Comparison of ENCODE assay signal across 8 cellular contexts in the genomic region with DNA sequence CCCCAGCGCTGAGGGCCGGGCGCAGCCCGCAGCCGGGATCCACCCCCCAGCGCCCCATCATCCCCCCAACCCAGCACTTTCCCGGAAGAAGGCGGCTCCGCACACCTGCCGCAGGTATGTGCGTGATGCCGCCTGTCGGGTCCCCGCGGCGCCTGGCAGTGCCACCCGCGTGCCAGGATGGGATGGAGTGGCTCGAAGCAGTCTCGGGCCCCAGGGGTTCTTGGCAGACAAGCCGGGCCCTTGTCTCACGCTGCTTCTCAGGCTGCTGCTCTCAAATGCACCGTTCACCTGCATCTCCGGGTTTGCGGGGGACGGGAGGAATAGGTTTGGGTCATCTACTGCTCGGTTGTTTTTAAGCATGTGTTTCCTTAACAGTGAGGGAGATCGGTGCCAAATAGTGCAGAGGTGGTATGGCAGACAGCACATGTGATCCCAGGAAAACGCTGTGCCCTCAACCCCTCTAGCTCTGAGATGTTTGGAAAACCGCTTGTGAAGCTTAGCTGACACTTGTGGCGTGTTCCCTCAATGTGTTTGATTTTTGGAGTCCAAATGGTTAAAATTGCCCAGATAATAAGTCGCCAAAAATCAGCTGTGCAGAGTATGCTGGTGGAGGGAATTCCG. TPM values are rescaled to one million over a fixed set of nuclear protein-coding genes. Genes with fewer than 3 reads are reported as not detected.
DNase-seq lines count a peak whose midpoint lies in the region; ATAC-seq, FAIRE-seq and TF ChIP-seq lines count a peak whose summit lies in the region.

No MANE protein-coding gene starts in this region.

- dilution Hi-C loops in keratinocyte (cut with MboI; ENCODE audit: extremely low pct_ligation_motif_present, low sequenced_read_pairs), result no loop called here

- H3K9me3 ChIP-seq in Caco-2 (no peaks in the 10 kb centered on the region), SJCRH30 (replicated peaks) (no peaks in the 10 kb centered on the region), keratinocyte (ENCODE audit: control insufficient read depth, low read depth, low read length) (no peaks in the 10 kb centered on the region)

- peak overlapping the region; percentile 99 for H3K4me3 ChIP-seq in Caco-2 (ENCODE audit: low read depth, low read length)
- peak overlapping the region; percentile 97 for H3K4me3 ChIP-seq in SJCRH30
- H3K4me3 ChIP-seq in keratinocyte (ENCODE audit: control insufficient read depth in 2 of 3, extremely low read depth in 1 of 3, insufficient read depth in 2 of 3, low read depth in 1 of 3, low read length in 3 of 3), result peak overlapping the region; percentile 60 to 84 (median 78)

- TF ChIP-seq CTCF in Caco-2 (IDR thresholded peaks at IDR 0.05; ENCODE audit: insufficient read depth in 1 of 2, low read depth in 1 of 2, low read length in 1 of 2, severe bottlenecking in 1 of 2, unreplicated experiment in 1 of 2) (no peak), keratinocyte (optimal IDR thresholded peaks at IDR 0.05 in 1 of 3, IDR thresholded peaks at IDR 0.05 in 1 of 3, conservative IDR thresholded peaks at IDR 0.05 in 1 of 3; ENCODE audit: extremely low read depth in 1 of 3, insufficient read depth in 2 of 3, low read length in 3 of 3) (no peak)

- H3K36me3 Mint-ChIP-seq in Caco-2 (ENCODE audit: insufficient read depth, unreplicated experiment), result peaks cover 50% of the 10 kb centered on the region

- FAIRE-seq in keratinocyte (lab: Jason Lieb, UNC), result no peak

- in situ Hi-C loops in T47D (cut with HindIII; ENCODE audit: low pct_unique_long_range_greater_than_20kb, low sequenced_read_pairs), result no loop called here

- intact Hi-C loops in Caco-2 (cut with micrococcal nuclease; ENCODE audit: unreplicated experiment), result loop anchor here (1.0 kb wide), 4 partner anchors 39 to 438 kb away; no protein-coding TSS in a partner anchor

- CTCF ChIA-PET in Caco-2 (lab: Charles Lee), result interaction anchor here (0.7 to 3.4 kb wide), 4 partner anchors 36 to 438 kb away, joined by 3 to 38 read pairs (median 6); no protein-coding TSS in a partner anchor

- peak overlapping the region; percentile 80 for H3K27ac Mint-ChIP-seq in Caco-2 (ENCODE audit: unreplicated experiment)

- peak overlapping the region; percentile 92 for H3K4me3 Mint-ChIP-seq in Caco-2 (ENCODE audit: unreplicated experiment)

- H4K20me1 ChIP-seq in keratinocyte (ENCODE audit: control insufficient read depth, extremely low read depth, insufficient read depth, low read length), result no peaks in the 10 kb centered on the region

- POLR2A ChIA-PET in Caco-2 (lab: Charles Lee), result interaction anchor here (1.1 to 1.3 kb wide), 3 partner anchors 9 to 93 kb away, joined by 4 to 10 read pairs (median 7); no protein-coding TSS in a partner anchor

- DNase-seq in Caco-2 (no peak), SJCRH30 (peak in 1 of 2 experiments; percentile 32), T47D (ENCODE audit: low read depth in 1 of 2, low spot score in 1 of 2) (peak; percentile 7 to 35), keratinocyte (ENCODE audit: low read depth, low spot score) (no peak), NCI-H1048 (lab: John Stamatoyannopoulos, UW) (no peak)
- peak; percentile 41 to 43 for DNase-seq in stimulated activated CD4-positive, alpha-beta T cell treated with anti-CD3 and anti-CD28 coated beads, Interleukin-2, amount 100 ng/mL, for 24 hours

- no peaks in the 10 kb centered on the region for H3K79me2 ChIP-seq in keratinocyte (ENCODE audit: control insufficient read depth, insufficient read depth, low read length)

- no peaks in the 10 kb centered on the region for H3K9me1 ChIP-seq in keratinocyte (ENCODE audit: control insufficient read depth, extremely low read depth, insufficient read depth, low read length)

- H3K36me3 ChIP-seq in Caco-2 (ENCODE audit: control insufficient read depth, insufficient read depth, low read length), result no peaks in the 10 kb centered on the region
- H3K36me3 ChIP-seq in SJCRH30, result peaks cover 32% of the 10 kb centered on the region
- no peaks in the 10 kb centered on the region for H3K36me3 ChIP-seq in keratinocyte (ENCODE audit: control insufficient read depth in 2 of 2, extremely low read depth in 1 of 2, insufficient read depth in 2 of 2, low read length in 2 of 2)

- no peaks in the 10 kb centered on the region for H3K9me3 Mint-ChIP-seq in Caco-2 (ENCODE audit: unreplicated experiment)

- H3K27ac ChIP-seq in SJCRH30 (peak overlapping the region; percentile 89), keratinocyte (ENCODE audit: control insufficient read depth, insufficient read depth, low read length) (no peak overlapping the region)

- ATAC-seq in HG02884 (IDR thresholded peaks at IDR 0.05; ENCODE audit: unreplicated experiment) (peak; percentile 0), GM19463 (IDR thresholded peaks at IDR 0.05; ENCODE audit: unreplicated experiment) (no peak)

- no peaks in the 10 kb centered on the region for H3K27me3 Mint-ChIP-seq in Caco-2 (ENCODE audit: insufficient read depth, unreplicated experiment)

- H3K27me3 ChIP-seq in Caco-2 (replicated peaks; ENCODE audit: control insufficient read depth, insufficient read depth, low read length) (no peaks in the 10 kb centered on the region), SJCRH30 (no peaks in the 10 kb centered on the region), keratinocyte (ENCODE audit: control insufficient read depth, extremely low read depth, insufficient read depth, low read length) (peaks cover 8% of the 10 kb centered on the region)

- peak overlapping the region; percentile 92 for H3K4me2 ChIP-seq in keratinocyte (ENCODE audit: control insufficient read depth, extremely low read depth, insufficient read depth, low read depth, low read length)

- H3K4me1 ChIP-seq in Caco-2 (peaks cover 26% of the 10 kb centered on the region), SJCRH30 (peaks cover 3% of the 10 kb centered on the region; the same call in 1 of the 2 replicates), keratinocyte (ENCODE audit: control insufficient read depth, extremely low read depth, insufficient read depth, low read length) (peaks cover 21% of the 10 kb centered on the region)

- BruUV-seq in Caco-2 (replicated peaks; lab: Mats Ljungman, UMichigan), result no TSS peak

- peaks cover 18% of the 10 kb centered on the region for H3K4me1 Mint-ChIP-seq in Caco-2 (ENCODE audit: low read depth, unreplicated experiment)

- no peak overlapping the region for H2AFZ ChIP-seq in keratinocyte (ENCODE audit: control insufficient read depth, low read length)

- H3K9ac ChIP-seq in keratinocyte (ENCODE audit: control insufficient read depth, extremely low read depth, insufficient read depth, low read length), result peak overlapping the region; percentile 10

RNA-seq across cellular contexts. Expression of a gene that starts 0.8 kb away (rescaled TPM):
- 46.5 and 48.1 TPM in 2 replicates for total RNA-seq in Caco-2 (2022)
- total RNA-seq in SJCRH30 (2014; rRNA removed; shearing (Covaris generic)), result 31.4 and 36.3 TPM in 2 replicates
- 4.2 to 6.4 TPM (median 5.8 TPM) in 3 replicates for polyA plus RNA-seq in keratinocyte
- 3.3 TPM for polyA plus RNA-seq in keratinocyte (2011; ENCODE audit: low read depth)
- 2.4 and 3.4 TPM in 2 replicates for polyA plus RNA-seq in keratinocyte (2011; cell fraction: cytosol; rRNA removed)
- 6.8 and 7.3 TPM in 2 replicates for polyA plus RNA-seq in keratinocyte (2011; cell fraction: nucleus; rRNA removed)
- 2.4 and 3.1 TPM in 2 replicates for polyA plus RNA-seq in keratinocyte (2012; ENCODE audit: low replicate concordance)
- 1.3 to 10.8 TPM (median 10.5 TPM) in 3 replicates for polyA minus RNA-seq in keratinocyte
- polyA minus RNA-seq in keratinocyte (2011; cell fraction: cytosol; rRNA and poly(A)+ RNA removed), result 4.8 TPM
- 3.2 and 6.2 TPM in 2 replicates for polyA minus RNA-seq in keratinocyte (2011; cell fraction: nucleus; rRNA and poly(A)+ RNA removed)

Comparison
In these comparisons a context has a peak if more than half of its experiments do, and no peak if none do; other contexts are left out.
1. DNase-seq: peak in T47D (2 of 2) and stimulated activated CD4-positive, alpha-beta T cell treated with anti-CD3 and anti-CD28 coated beads, Interleukin-2, amount 100 ng/mL, for 24 hours (2 of 2); none in Caco-2 (0 of 2), keratinocyte (single experiment) and NCI-H1048 (single experiment).
2. Peak in every context shown above with its lines, with median percentiles within 50 percentile points of each other: H3K4me3 ChIP-seq.